Comparison of ENCODE assay signal across 8 cellular contexts in genomic region chr15:77900331-77900963, GRCh38.
DNase-seq lines count a peak whose midpoint lies in the region; FAIRE-seq and TF ChIP-seq lines count a peak whose summit lies in the region.
"Not testable (repeated sequence)": the region's sequence is repeated elsewhere in the genome, so short reads cannot be mapped to it uniquely, and the experiment has no call there.

No MANE protein-coding gene starts in this region.

- TF ChIP-seq CTCF in colonic mucosa (IDR thresholded peaks at IDR 0.05), result peak; percentile 61
- TF ChIP-seq CTCF in sigmoid colon (IDR thresholded peaks at IDR 0.05), result peak in 1 of 4 experiments; percentile 28
- TF ChIP-seq CTCF in thyroid gland (IDR thresholded peaks at IDR 0.05), result peak in 5 of 6 experiments; percentile 13 to 53 (median 28)

- not testable (repeated sequence) for H3K4me3 ChIP-seq in colonic mucosa; sigmoid colon; thyroid gland (replicated peaks in 1 of 3)

- intact Hi-C loops in colonic mucosa (cut with DNase I); sigmoid colon (cut with DNase I); thyroid gland (cut with DNase I): not testable (repeated sequence)

- not testable (repeated sequence) for H3K36me3 ChIP-seq in colonic mucosa, sigmoid colon, thyroid gland

- in situ Hi-C loops in SK-MEL-5 (cut with HindIII; ENCODE audit: low pct_unique_long_range_greater_than_20kb, low sequenced_read_pairs), result not testable (repeated sequence)

- peak; percentile 81 for FAIRE-seq in HTR-8/SVneo (lab: Jason Lieb, UNC)

- not testable (repeated sequence) for H3K4me1 ChIP-seq in colonic mucosa, sigmoid colon, thyroid gland

- WGBS in sigmoid colon, 2 donors, result 44 to 61% methylated on average over 24 of the region's 24 CpGs
- 58 to 67% methylated on average over 14 to 24 of the region's 24 CpGs for WGBS in thyroid gland, 2 donors

- not testable (repeated sequence) for H3K9me3 ChIP-seq in colonic mucosa, sigmoid colon, thyroid gland

- TF ChIP-seq POLR2A in sigmoid colon (IDR thresholded peaks at IDR 0.05); thyroid gland (IDR thresholded peaks at IDR 0.05): not testable (repeated sequence)

- DNase-seq in Daoy (ENCODE audit: low read depth) (peak; percentile 29), HTR-8/SVneo (ENCODE audit: insufficient read length, low spot score) (peak; percentile 17), SK-MEL-5 (ENCODE audit: low read depth, low spot score) (peak; percentile 48), colonic mucosa (peak; percentile 43), iPS-NIHi11 (ENCODE audit: low spot score) (peak; percentile 75), sigmoid colon (peak; percentile 60), thyroid gland (peak; percentile 30 to 39)
- peak; percentile 50 for DNase-seq in activated T-cell treated with anti-CD3 and anti-CD28 coated beads, Interleukin-2, amount 50 U/mL, for 1 hour

- TF ChIP-seq EP300 in sigmoid colon (IDR thresholded peaks at IDR 0.05), result not testable (repeated sequence)

- H3K27ac ChIP-seq in colonic mucosa, sigmoid colon, thyroid gland: not testable (repeated sequence)

- H3K9ac ChIP-seq in colonic mucosa (ENCODE audit: low read depth in 2 of 2, low read length in 2 of 2), result not testable (repeated sequence)

- H3K27me3 ChIP-seq in colonic mucosa, sigmoid colon, thyroid gland: not testable (repeated sequence)

Comparison
In these comparisons a context has a peak if more than half of its experiments do, and no peak if none do; other contexts are left out.
1. DNase-seq: peak in every context shown above with its lines; median percentile 75 in iPS-NIHi11; 60 in sigmoid colon; 50 in activated T-cell treated with anti-CD3 and anti-CD28 coated beads, Interleukin-2, amount 50 U/mL, for 1 hour; 48 in SK-MEL-5; 43 in colonic mucosa; 34 in thyroid gland; 29 in Daoy; 17 in HTR-8/SVneo.